Comparison of ENCODE assay signal across 11 cellular contexts in the genomic region with DNA sequence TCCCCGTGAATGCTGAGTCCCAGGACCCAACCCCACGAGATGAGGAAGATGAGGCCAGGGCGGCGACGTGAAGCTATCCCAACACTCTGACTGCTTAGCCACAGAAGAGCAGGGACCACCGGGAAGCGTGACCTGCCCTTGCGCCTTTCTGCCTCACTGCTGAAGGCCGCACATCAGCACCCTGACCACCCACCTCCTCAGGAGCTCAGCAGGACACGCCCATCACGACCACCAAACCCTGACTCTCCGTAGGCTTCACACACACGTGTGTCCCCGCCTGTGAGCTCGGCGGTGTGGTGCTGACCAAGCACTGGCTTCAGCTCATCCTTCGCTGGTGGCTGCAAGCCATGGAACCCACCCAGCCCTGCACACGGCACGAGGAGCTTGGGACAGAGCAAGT.
DNase-seq lines count a peak whose midpoint lies in the region; ATAC-seq, FAIRE-seq and TF ChIP-seq lines count a peak whose summit lies in the region.
"Had no signal": no experiment of that assay in that cellular context is flagged by ENCODE, and none has a peak within 500 bp of the region (broad histone marks: within the 10 kb centered on the region; RNA-seq: fewer than 3 reads in every experiment).

No MANE protein-coding gene starts in this region.

- H3K9me3 ChIP-seq in GM12878 (replicated peaks; ENCODE audit: control insufficient read depth, insufficient read depth, low read length) (no peaks in the 10 kb centered on the region), mucosa of rectum (ENCODE audit: control insufficient read depth in 2 of 2, low read length in 2 of 2) (no peaks in the 10 kb centered on the region)

- peaks cover 41% of the 10 kb centered on the region for H3K36me3 Mint-ChIP-seq in stimulated activated naive CD8-positive, alpha-beta T cell treated with anti-CD3 and anti-CD28 coated beads, Interleukin-15, Interleukin-2, amounts not matched to agents 100 ng/mL and 50 ng/mL, for 24 hours (ENCODE audit: low read depth)

- no peak for TF ChIP-seq EP300 in GM12878 (IDR thresholded peaks at IDR 0.05; ENCODE audit: borderline replicate concordance in 1 of 2, control insufficient read depth in 1 of 2, low read depth in 2 of 2, low read length in 2 of 2)

- WGBS in GM12878 (ENCODE audit: insufficient coverage, insufficient replicate concordance, low lambda C conversion rate, missing lambda C conversion rate): 84% methylated on average over 19 of the region's 19 CpGs

- peaks cover 88% of the 10 kb centered on the region for H3K4me1 Mint-ChIP-seq in stimulated activated naive CD8-positive, alpha-beta T cell treated with anti-CD3 and anti-CD28 coated beads, Interleukin-15, Interleukin-2, amounts not matched to agents 100 ng/mL and 50 ng/mL, for 24 hours (ENCODE audit: low read depth)

- H3K4me3 Mint-ChIP-seq in stimulated activated naive CD8-positive, alpha-beta T cell treated with anti-CD3 and anti-CD28 coated beads, Interleukin-15, Interleukin-2, amounts not matched to agents 100 ng/mL and 50 ng/mL, for 24 hours: peak overlapping the region; percentile 65

- CTCF ChIA-PET in GM12878 (lab: Yijun Ruan, JAX): interaction anchor here (0.7 kb wide), 1 partner anchor 286 kb away, joined by 3 read pairs; no protein-coding TSS in a partner anchor

- no peak overlapping the region for H2AFZ ChIP-seq in GM12878 (ENCODE audit: control insufficient read depth, low read depth, low read length)

- H3K79me2 ChIP-seq in GM12878 (ENCODE audit: control insufficient read depth, insufficient read depth, low read length): peaks cover 80% of the 10 kb centered on the region

- H3K4me2 ChIP-seq in GM12878 (ENCODE audit: control insufficient read depth, insufficient read depth): no peak overlapping the region

- H3K9me3 Mint-ChIP-seq in stimulated activated naive CD8-positive, alpha-beta T cell treated with anti-CD3 and anti-CD28 coated beads, Interleukin-15, Interleukin-2, amounts not matched to agents 100 ng/mL and 50 ng/mL, for 24 hours: no peaks in the 10 kb centered on the region
- H3K9me3 Mint-ChIP-seq: neural crest cell had no signal

- H3K36me3 ChIP-seq in GM12878 (ENCODE audit: control insufficient read depth in 2 of 2, insufficient read depth in 2 of 2, low read length in 1 of 2): peaks cover 19 to 38% of the 10 kb centered on the region in 2 experiments; a peak in 3 of 4 replicates
- peaks cover 20 to 34% of the 10 kb centered on the region in 2 donors for H3K36me3 ChIP-seq in mucosa of rectum (ENCODE audit: control insufficient read depth in 2 of 2, insufficient read depth in 2 of 2, low read length in 2 of 2)
- H3K36me3 ChIP-seq: WERI-Rb-1 had no signal

- H3K27me3 ChIP-seq in GM12878 (replicated peaks in 1 of 2; ENCODE audit: control insufficient read depth in 2 of 2, insufficient read depth in 2 of 2, low read length in 1 of 2) (no peaks in the 10 kb centered on the region), mucosa of rectum (ENCODE audit: control insufficient read depth in 2 of 2, insufficient read depth in 2 of 2, low read length in 2 of 2) (no peaks in the 10 kb centered on the region)

- H3K9ac ChIP-seq in GM12878 (ENCODE audit: control insufficient read depth, insufficient read depth, low read length) (no peak overlapping the region), mucosa of rectum (ENCODE audit: low read depth in 1 of 2, low read length in 2 of 2) (peak overlapping the region in 1 of 2 donors; percentile 32)

- in situ Hi-C loops in GM12878 (cut with MboI): no loop called here

- ATAC-seq in stimulated activated naive CD8-positive, alpha-beta T cell treated with anti-CD3 and anti-CD28 coated beads, Interleukin-15, Interleukin-2, amounts not matched to agents 100 U/mL and 50 U/mL, for 24 hours: no peak
- ATAC-seq in GM12878 (no peak), HG02973 (IDR thresholded peaks at IDR 0.05; ENCODE audit: unreplicated experiment) (no peak), GM18505 (IDR thresholded peaks at IDR 0.05; ENCODE audit: unreplicated experiment) (no peak)

- no TSS peak for BruUV-seq in GM12878 (replicated peaks; lab: Mats Ljungman, UMichigan)

- H3K4me3 ChIP-seq in GM12878 (no peak overlapping the region), mucosa of rectum (ENCODE audit: low read length in 2 of 2) (no peak overlapping the region)

- no peak for FAIRE-seq in GM12878 (lab: Jason Lieb, UNC)
- FAIRE-seq: D721Med had no signal

- H3K27ac ChIP-seq in GM12878 (ENCODE audit: control insufficient read depth, insufficient read depth) (no peak overlapping the region), mucosa of rectum (ENCODE audit: low read depth in 2 of 2, low read length in 2 of 2) (peak overlapping the region; percentile 28 to 65)
- H3K27ac ChIP-seq: WERI-Rb-1 had no signal

- DNase-seq in stimulated activated naive CD8-positive, alpha-beta T cell treated with anti-CD3 and anti-CD28 coated beads, Interleukin-15, Interleukin-2, amounts not matched to agents 100 U/mL and 50 U/mL, for 24 hours: no peak
- no peak for DNase-seq in GM12878 (ENCODE audit: low read depth, low spot score)
- no peak for DNase-seq in NCI-H1417 (lab: John Stamatoyannopoulos, UW)
- no peak for DNase-seq in NCI-H1417 treated with DMSO at 0.1 percent for 48 hours (lab: John Stamatoyannopoulos, UW)
- DNase-seq: WERI-Rb-1 had no signal

- peak overlapping the region; percentile 92 for H3K27ac Mint-ChIP-seq in stimulated activated naive CD8-positive, alpha-beta T cell treated with anti-CD3 and anti-CD28 coated beads, Interleukin-15, Interleukin-2, amounts not matched to agents 100 ng/mL and 50 ng/mL, for 24 hours

- intact Hi-C loops in GM12878 (cut with micrococcal nuclease; ENCODE audit: unreplicated experiment): no loop called here

- H4K20me1 ChIP-seq in GM12878 (ENCODE audit: control insufficient read depth, insufficient read depth): peaks cover 13% of the 10 kb centered on the region

- H3K27me3 Mint-ChIP-seq in stimulated activated naive CD8-positive, alpha-beta T cell treated with anti-CD3 and anti-CD28 coated beads, Interleukin-15, Interleukin-2, amounts not matched to agents 100 ng/mL and 50 ng/mL, for 24 hours: no peaks in the 10 kb centered on the region

- POLR2A ChIA-PET in GM12878 (lab: Charles Lee): no interaction called here

- TF ChIP-seq POLR2A in GM12878 (IDR thresholded peaks at IDR 0.05; ENCODE audit: low read depth, low read length) (peak; percentile 38; the same call in 1 of the 2 replicates), GM18505 (IDR thresholded peaks at IDR 0.05; ENCODE audit: borderline replicate concordance, extremely low read depth, insufficient read depth, insufficient read length) (no peak)

- TF ChIP-seq RAD21 in GM12878 (IDR thresholded peaks at IDR 0.05; ENCODE audit: insufficient read depth, low read depth, low read length): no peak

- TF ChIP-seq CTCF in GM12878 (IDR thresholded peaks at IDR 0.05 in 2 of 3, conservative IDR thresholded peaks at IDR 0.05 in 1 of 3; ENCODE audit: control insufficient read depth in 2 of 3, extremely low read depth in 1 of 3, insufficient read depth in 1 of 3, low read depth in 3 of 3, low read length in 3 of 3): no peak

- SMC1A ChIA-PET in GM12878 (lab: Charles Lee; ENCODE audit: uncharacterized antibody, unreplicated experiment): interaction anchor here (1.0 kb wide), 1 partner anchor 284 kb away, joined by 3 read pairs; no protein-coding TSS in a partner anchor

- RAD21 ChIA-PET in GM12878 (lab: Charles Lee; ENCODE audit: unreplicated experiment): interaction anchor here (0.5 to 1.0 kb wide), 2 partner anchors 21 to 180 kb away, joined by 3 read pairs; no protein-coding TSS in a partner anchor

- H3K4me1 ChIP-seq in GM12878 (ENCODE audit: control insufficient read depth, insufficient read depth, low read length) (peaks cover 37% of the 10 kb centered on the region), mucosa of rectum (ENCODE audit: control insufficient read depth in 2 of 2, insufficient read depth in 2 of 2, low read length in 2 of 2) (peaks cover 44 to 50% of the 10 kb centered on the region in 2 donors)

TF ChIP-seq in GM12878, 131 proteins besides CTCF, POLR2A, EP300 and RAD21:
- no peak for TF ChIP-seq HDAC6 (IDR thresholded peaks at IDR 0.05; ENCODE audit: unreplicated experiment)
- TF ChIP-seq E2F4 (IDR thresholded peaks at IDR 0.05; ENCODE audit: low read depth, low read length): no peak
- TF ChIP-seq CBFB (IDR thresholded peaks at IDR 0.05; ENCODE audit: low read depth): no peak
- no peak for TF ChIP-seq WRNIP1 (IDR thresholded peaks at IDR 0.05; ENCODE audit: borderline replicate concordance, low read depth, low read length)
